In the genomic region with DNA sequence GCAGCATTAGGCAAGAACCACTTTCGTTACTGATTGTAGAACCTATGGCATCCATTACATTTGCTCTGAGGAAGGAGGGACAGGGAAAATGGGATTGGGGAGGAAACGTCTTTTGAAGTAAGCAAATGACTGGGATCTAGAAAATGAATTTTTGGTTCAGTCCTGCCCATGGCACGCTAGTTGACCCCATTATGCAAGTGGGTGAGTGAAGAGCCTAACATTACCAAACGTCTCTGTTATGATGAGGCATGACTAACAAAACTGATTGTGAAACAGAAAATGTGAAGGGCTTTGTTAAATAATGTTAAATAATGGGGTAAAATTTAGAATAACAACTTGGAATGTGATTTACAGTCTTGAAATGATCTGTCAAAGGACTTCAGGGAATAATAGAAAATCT, we compare ENCODE assay signal across 15 cellular contexts. TPM values are rescaled to one million over a fixed set of nuclear protein-coding genes. Genes with fewer than 3 reads are reported as not detected.
DNase-seq lines count a peak whose midpoint lies in the region; TF ChIP-seq lines count a peak whose summit lies in the region.
"Had no signal": no experiment of that assay in that cellular context is flagged by ENCODE, and none has a peak within 500 bp of the region (broad histone marks: within the 10 kb centered on the region; RNA-seq: fewer than 3 reads in every experiment).

No MANE protein-coding gene starts in this region.

- peaks cover 6% of the 10 kb centered on the region for H3K9me3 Mint-ChIP-seq in activated naive CD4-positive, alpha-beta T cell treated with anti-CD3 and anti-CD28 coated beads for 36 hours
- H3K9me3 Mint-ChIP-seq in activated naive CD4-positive, alpha-beta T cell treated with anti-CD3 and anti-CD28 coated beads, Interleukin-2, amount 10 ng/mL, durations not matched to agents 7 days and 5 days: peaks cover 4% of the 10 kb centered on the region

- no peak for TF ChIP-seq POLR2A in suprapubic skin (IDR thresholded peaks at IDR 0.05)

- intact Hi-C loops in activated naive CD4-positive, alpha-beta T cell treated with anti-CD3 and anti-CD28 coated beads for 36 hours (cut with micrococcal nuclease): no loop called here

- in situ Hi-C loops in SK-MEL-5 (cut with HindIII; ENCODE audit: low pct_unique_long_range_greater_than_20kb, low sequenced_read_pairs): no loop called here

- peaks cover 89% of the 10 kb centered on the region for H3K36me3 ChIP-seq in suprapubic skin

- no peak for DNase-seq in activated naive CD4-positive, alpha-beta T cell treated with anti-CD3 and anti-CD28 coated beads for 36 hours
- DNase-seq in activated naive CD4-positive, alpha-beta T cell treated with anti-CD3 and anti-CD28 coated beads, Interleukin-2, amount 10 ng/mL, durations not matched to agents 7 days and 5 days: no peak
- DNase-seq in SK-MEL-5 (ENCODE audit: low read depth, low spot score) (peak; percentile 42), fibroblast of villous mesenchyme (ENCODE audit: low read depth) (peak; percentile 81), suprapubic skin (ENCODE audit: low spot score in 2 of 2) (no peak), dermis blood vessel endothelial cell (no peak), NCI-H187 treated with DMSO at 0.1 percent for 48 hours (lab: John Stamatoyannopoulos, UW) (no peak)
- no peak for DNase-seq in activated naive CD4-positive, alpha-beta T cell treated with Interleukin-2 at 50 U/mL for 16 hours
- DNase-seq: activated T-cell treated with anti-CD3 and anti-CD28 coated beads, Interleukin-2, amount 50 U/mL, for 24 hours; heart right ventricle; NCI-H2171; Peyer's patch had no signal

- no peak for TF ChIP-seq EP300 in suprapubic skin (IDR thresholded peaks at IDR 0.05)

- peak overlapping the region; percentile 36 for H3K27ac ChIP-seq in suprapubic skin
- H3K27ac ChIP-seq: BLaER1, heart right ventricle, Peyer's patch, thoracic aorta had no signal

- 28% methylated on average over 4 of the region's 4 CpGs for WGBS in suprapubic skin

- H3K4me3 ChIP-seq in fibroblast of villous mesenchyme (ENCODE audit: low read depth, low read length): no peak overlapping the region
- H3K4me3 ChIP-seq in suprapubic skin: no peak overlapping the region
- H3K4me3 ChIP-seq: BLaER1, heart right ventricle, K562, Peyer's patch, thoracic aorta had no signal

- peak overlapping the region; percentile 3 for H3K27ac Mint-ChIP-seq in activated naive CD4-positive, alpha-beta T cell treated with anti-CD3 and anti-CD28 coated beads for 36 hours
- no peak overlapping the region for H3K27ac Mint-ChIP-seq in activated naive CD4-positive, alpha-beta T cell treated with anti-CD3 and anti-CD28 coated beads, Interleukin-2, amount 10 ng/mL, durations not matched to agents 7 days and 5 days
- H3K27ac Mint-ChIP-seq: activated T-cell treated with anti-CD3 and anti-CD28 coated beads, Interleukin-2, amount 50 U/mL, for 24 hours had no signal

- H3K36me3 Mint-ChIP-seq in activated naive CD4-positive, alpha-beta T cell treated with anti-CD3 and anti-CD28 coated beads for 36 hours (ENCODE audit: low read depth): peaks cover 64% of the 10 kb centered on the region
- H3K36me3 Mint-ChIP-seq in activated naive CD4-positive, alpha-beta T cell treated with anti-CD3 and anti-CD28 coated beads, Interleukin-2, amount 10 ng/mL, durations not matched to agents 7 days and 5 days: peaks cover 54% of the 10 kb centered on the region

- no peaks in the 10 kb centered on the region for H3K27me3 Mint-ChIP-seq in activated naive CD4-positive, alpha-beta T cell treated with anti-CD3 and anti-CD28 coated beads for 36 hours (ENCODE audit: low read depth)
- no peaks in the 10 kb centered on the region for H3K27me3 Mint-ChIP-seq in activated naive CD4-positive, alpha-beta T cell treated with anti-CD3 and anti-CD28 coated beads, Interleukin-2, amount 10 ng/mL, durations not matched to agents 7 days and 5 days
- H3K27me3 Mint-ChIP-seq: activated T-cell treated with anti-CD3 and anti-CD28 coated beads, Interleukin-2, amount 50 U/mL, for 24 hours had no signal

- no peak for TF ChIP-seq CTCF in fibroblast of villous mesenchyme (IDR thresholded peaks at IDR 0.05; ENCODE audit: insufficient read depth, low read depth, low read length)
- TF ChIP-seq CTCF in suprapubic skin (IDR thresholded peaks at IDR 0.05): no peak

- CTCF ChIA-PET in activated naive CD4-positive, alpha-beta T cell treated with anti-CD3 and anti-CD28 coated beads for 36 hours (lab: Charles Lee): no interaction called here
- CTCF ChIA-PET in activated naive CD4-positive, alpha-beta T cell treated with anti-CD3 and anti-CD28 coated beads, Interleukin-2, amount 10 ng/mL, durations not matched to agents 7 days and 5 days (lab: Charles Lee): no interaction called here

- H3K4me1 ChIP-seq in suprapubic skin: no peaks in the 10 kb centered on the region
- H3K4me1 ChIP-seq: BLaER1, Peyer's patch had no signal

- H3K4me3 Mint-ChIP-seq in activated naive CD4-positive, alpha-beta T cell treated with anti-CD3 and anti-CD28 coated beads for 36 hours: no peak overlapping the region
- no peak overlapping the region for H3K4me3 Mint-ChIP-seq in activated naive CD4-positive, alpha-beta T cell treated with anti-CD3 and anti-CD28 coated beads, Interleukin-2, amount 10 ng/mL, durations not matched to agents 7 days and 5 days
- H3K4me3 Mint-ChIP-seq: activated T-cell treated with anti-CD3 and anti-CD28 coated beads, Interleukin-2, amount 50 U/mL, for 24 hours had no signal

- no peaks in the 10 kb centered on the region for H3K9me3 ChIP-seq in suprapubic skin
- H3K9me3 ChIP-seq: Peyer's patch, thoracic aorta had no signal

- H3K27me3 ChIP-seq in suprapubic skin: no peaks in the 10 kb centered on the region
- H3K27me3 ChIP-seq: BLaER1, heart right ventricle, Peyer's patch had no signal

- peaks cover 5% of the 10 kb centered on the region for H3K4me1 Mint-ChIP-seq in activated naive CD4-positive, alpha-beta T cell treated with anti-CD3 and anti-CD28 coated beads for 36 hours (ENCODE audit: low read depth)
- H3K4me1 Mint-ChIP-seq in activated naive CD4-positive, alpha-beta T cell treated with anti-CD3 and anti-CD28 coated beads, Interleukin-2, amount 10 ng/mL, durations not matched to agents 7 days and 5 days: peaks cover 7% of the 10 kb centered on the region

RNA-seq across cellular contexts. Expression of gene CPSF2, which starts 38.9 kb away (rescaled TPM):
- total RNA-seq in activated naive CD4-positive, alpha-beta T cell treated with anti-CD3 and anti-CD28 coated beads for 36 hours: 100 to 1,000 TPM; 103 to 115 TPM
- total RNA-seq in SK-MEL-5 (2014; rRNA removed; shearing (Covaris generic)): 67.8 and 79.5 TPM in 2 replicates
- polyA plus RNA-seq in SK-MEL-5 (2015; cell fraction: cytosol; rRNA removed): 53.0 and 58.2 TPM in 2 replicates
- polyA plus RNA-seq in SK-MEL-5 (2015; cell fraction: nucleus; rRNA removed): 20.9 and 23.5 TPM in 2 replicates
- total RNA-seq in fibroblast of villous mesenchyme (45.1 and 67.8 TPM in 2 replicates), suprapubic skin (10 to 100 TPM; 13.0 to 39.6 (median 32.3) TPM), dermis blood vessel endothelial cell (47.8 and 93.6 TPM in 2 replicates)

RNA-seq across cellular contexts. Expression of gene NDUFB1, which starts 39.1 kb away (rescaled TPM):
- total RNA-seq in activated naive CD4-positive, alpha-beta T cell treated with anti-CD3 and anti-CD28 coated beads for 36 hours: 100 to 1,000 TPM; 111 to 114 TPM
- total RNA-seq in SK-MEL-5 (2014; rRNA removed; shearing (Covaris generic)): 380 and 394 TPM in 2 replicates
- 350 and 564 TPM in 2 replicates for polyA plus RNA-seq in SK-MEL-5 (2015; cell fraction: cytosol; rRNA removed)
- polyA plus RNA-seq in SK-MEL-5 (2015; cell fraction: nucleus; rRNA removed): 85.4 and 129 TPM in 2 replicates
- total RNA-seq in fibroblast of villous mesenchyme (243 and 263 TPM in 2 replicates), suprapubic skin (100 to 1,000 TPM; 140 to 234 (median 201) TPM), dermis blood vessel endothelial cell (102 and 208 TPM in 2 replicates)

RNA-seq across cellular contexts. Expression of gene ATXN3, which starts 54.2 kb away (rescaled TPM):
- 10 to 100 TPM; 25.0 to 27.1 TPM for total RNA-seq in activated naive CD4-positive, alpha-beta T cell treated with anti-CD3 and anti-CD28 coated beads for 36 hours
- total RNA-seq in SK-MEL-5 (2014; rRNA removed; shearing (Covaris generic)): 42.5 and 52.1 TPM in 2 replicates
- polyA plus RNA-seq in SK-MEL-5 (2015; cell fraction: cytosol; rRNA removed): 15.9 and 23.3 TPM in 2 replicates
- 4.0 and 33.4 TPM in 2 replicates for polyA plus RNA-seq in SK-MEL-5 (2015; cell fraction: nucleus; rRNA removed)
- total RNA-seq in fibroblast of villous mesenchyme (15.1 and 21.6 TPM in 2 replicates), suprapubic skin (10 to 100 TPM; 35.2 to 76.9 (median 39.1) TPM), dermis blood vessel endothelial cell (83.6 and 104 TPM in 2 replicates)

Comparison
In these comparisons a context has a peak if more than half of its experiments do, and no peak if none do; other contexts are left out.
1. DNase-seq: peak in SK-MEL-5 (single experiment) and fibroblast of villous mesenchyme (single experiment); none in activated naive CD4-positive, alpha-beta T cell treated with anti-CD3 and anti-CD28 coated beads for 36 hours (single experiment), activated naive CD4-positive, alpha-beta T cell treated with anti-CD3 and anti-CD28 coated beads, Interleukin-2, amount 10 ng/mL, durations not matched to agents 7 days and 5 days (single experiment), suprapubic skin (0 of 2), activated naive CD4-positive, alpha-beta T cell treated with Interleukin-2 at 50 U/mL for 16 hours (single experiment), dermis blood vessel endothelial cell (single experiment) and NCI-H187 treated with DMSO at 0.1 percent for 48 hours (single experiment).